ENCODE assay signal across 8 cellular contexts in genomic region chr18:63949068-63949737, GRCh38. TPM values are rescaled to one million over a fixed set of nuclear protein-coding genes. Genes with fewer than 3 reads are reported as not detected.
DNase-seq lines count a peak whose midpoint lies in the region; ATAC-seq and TF ChIP-seq lines count a peak whose summit lies in the region.

A gene with protein sequence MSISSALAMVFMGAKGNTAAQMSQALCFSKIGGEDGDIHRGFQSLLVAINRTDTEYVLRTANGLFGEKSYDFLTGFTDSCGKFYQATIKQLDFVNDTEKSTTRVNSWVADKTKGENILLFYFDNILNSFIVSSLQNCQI (plus strand): TSS chr18:63949301. CDS start chr18:63953456, 4,155 bp downstream.

- WGBS in thyroid gland, 2 donors: 4 to 5% methylated on average over 30 to 35 of the region's 35 CpGs

- no peaks in the 10 kb centered on the region for H3K27me3 ChIP-seq in thyroid gland

- H3K9me3 ChIP-seq in thyroid gland: no peaks in the 10 kb centered on the region

- H3K36me3 ChIP-seq in thyroid gland: no peaks in the 10 kb centered on the region

- H3K36me3 Mint-ChIP-seq in naive thymus-derived CD8-positive, alpha-beta T cell: no peaks in the 10 kb centered on the region

- H3K4me1 ChIP-seq in thyroid gland: peaks cover 0 to 10% of the 10 kb centered on the region in 2 donors

- no peak within 1 kb of the TSS for H3K27ac ChIP-seq in thyroid gland

- intact Hi-C loops in thyroid gland (cut with DNase I): no loop called here

- no peak for TF ChIP-seq POLR2A in thyroid gland (IDR thresholded peaks at IDR 0.05)

- DNase-seq in NCI-H82 (lab: John Stamatoyannopoulos, UW) (peak; percentile 72), NCI-H82 treated with DMSO at 0.1 percent for 48 hours (lab: John Stamatoyannopoulos, UW; ENCODE audit: unreplicated experiment) (no peak), NCI-H2081 (lab: John Stamatoyannopoulos, UW) (peak; percentile 68 to 84), thyroid gland (peak; percentile 54 to 63)
- DNase-seq in activated CD8-positive, alpha-beta memory T cell treated with anti-CD3 and anti-CD28 coated beads for 24 hours: peak; percentile 74
- DNase-seq in naive thymus-derived CD8-positive, alpha-beta T cell: peak in 4 of 10 donors; percentile 9 to 28 (median 25)

- peak in 3 of 6 experiments; percentile 24 to 55 (median 30) for TF ChIP-seq CTCF in thyroid gland (IDR thresholded peaks at IDR 0.05)

- peaks cover 26 to 47% (median 37%) of the 10 kb centered on the region in 5 donors for H3K27me3 Mint-ChIP-seq in naive thymus-derived CD8-positive, alpha-beta T cell

- H3K4me3 ChIP-seq in thyroid gland (replicated peaks in 1 of 3): peak within 1 kb of the TSS in 2 of 3 donors; percentile 9 to 28

- POLR2A ChIA-PET in naive thymus-derived CD8-positive, alpha-beta T cell (lab: Charles Lee): no interaction called here

- ATAC-seq in HG02678 (IDR thresholded peaks at IDR 0.05; ENCODE audit: unreplicated experiment) (peak; percentile 95), esophagus mucosa (peak; percentile 97)
- ATAC-seq in naive thymus-derived CD8-positive, alpha-beta T cell: peak; percentile 74 to 75

- H3K27ac Mint-ChIP-seq in naive thymus-derived CD8-positive, alpha-beta T cell: no peak within 1 kb of the TSS

- peaks cover 0 to 12% (median 10%) of the 10 kb centered on the region in 4 donors for H3K4me1 Mint-ChIP-seq in naive thymus-derived CD8-positive, alpha-beta T cell

- H3K9me3 Mint-ChIP-seq in naive thymus-derived CD8-positive, alpha-beta T cell: peaks cover 0 to 5% (median 0%) of the 10 kb centered on the region in 9 donors

- peak within 1 kb of the TSS in 9 of 10 donors; percentile 20 to 68 (median 38) for H3K4me3 Mint-ChIP-seq in naive thymus-derived CD8-positive, alpha-beta T cell

RNA-seq across cellular contexts. Expression of the gene that starts here (rescaled TPM):
- total RNA-seq in esophagus mucosa: 2.0 TPM
- not detected for total RNA-seq in naive thymus-derived CD8-positive, alpha-beta T cell
- not detected for polyA plus RNA-seq in naive thymus-derived CD8-positive, alpha-beta T cell
- under 1 TPM in 1 of 4 donors, not detected in 3; 0.34 TPM for total RNA-seq in thyroid gland

Comparison
In these comparisons a context has a peak if more than half of its experiments do, and no peak if none do; other contexts are left out.
1. Peak in ATAC-seq in naive thymus-derived CD8-positive, alpha-beta T cell; RNA of the gene not detected or under 1 TPM.
2. Peak in DNase-seq and H3K4me3 ChIP-seq in thyroid gland; RNA of the gene not detected or under 1 TPM.